ENCODE assay signal across 8 cellular contexts in genomic region chr1:30801826-30802198, GRCh38. TPM values are rescaled to one million over a fixed set of nuclear protein-coding genes. Genes with fewer than 3 reads are reported as not detected.
DNase-seq lines count a peak whose midpoint lies in the region; ATAC-seq, FAIRE-seq and TF ChIP-seq lines count a peak whose summit lies in the region.

No MANE protein-coding gene starts in this region.

- H3K36me3 ChIP-seq in kidney (ENCODE audit: control insufficient read depth in 1 of 2, insufficient read depth in 2 of 2, low read length in 2 of 2), result no peaks in the 10 kb centered on the region

- H3K9ac ChIP-seq in kidney (ENCODE audit: low read length in 2 of 2), result no peak overlapping the region

- DNase-seq in NCI-H1417 (lab: John Stamatoyannopoulos, UW) (peak; percentile 72 to 82 (median 77)), NCI-H1417 treated with DMSO at 0.1 percent for 48 hours (lab: John Stamatoyannopoulos, UW) (no peak), NCI-H2107 treated with DMSO at 0.1 percent for 48 hours (lab: John Stamatoyannopoulos, UW; ENCODE audit: unreplicated experiment) (peak; percentile 52), cardiac fibroblast (ENCODE audit: low read depth in 2 of 2) (peak; percentile 65 to 73), kidney (peak; percentile 91)
- peak; percentile 49 to 84 (median 70) for DNase-seq in activated CD4-positive, CD25-positive, alpha-beta regulatory T cell (lab: John Stamatoyannopoulos, UW)
- DNase-seq in stimulated activated CD4-positive, alpha-beta T cell treated with anti-CD3 and anti-CD28 coated beads, Interleukin-1b, Interleukin-23, amount 100 ng/mL, for 1 hour (ENCODE audit: low read depth in 2 of 2), result peak; percentile 46 to 81

- no peak for FAIRE-seq in kidney (lab: Jason Lieb, UNC)

- no peaks in the 10 kb centered on the region for H3K9me3 ChIP-seq in kidney (ENCODE audit: control insufficient read depth in 1 of 2, low read length in 2 of 2)

- TF ChIP-seq CTCF in cardiac fibroblast (IDR thresholded peaks at IDR 0.05; ENCODE audit: low read depth, low read length) (peak; percentile 96), kidney (IDR thresholded peaks at IDR 0.05; ENCODE audit: borderline replicate concordance, extremely low read depth, insufficient read depth) (peak; percentile 98)

- H3K4me3 ChIP-seq in cardiac fibroblast (replicated peaks in 1 of 2; ENCODE audit: low read depth in 2 of 2, low read length in 2 of 2), result no peak overlapping the region
- H3K4me3 ChIP-seq in kidney (ENCODE audit: low read length in 2 of 2), result no peak overlapping the region

- intact Hi-C loops in kidney (cut with DNase I), result loop anchor here (2.0 kb wide), 1 partner anchor 109 kb away; no protein-coding TSS in a partner anchor

- H3K27ac ChIP-seq in kidney (ENCODE audit: low read depth in 2 of 2, low read length in 2 of 2), result no peak overlapping the region

- ATAC-seq in GM21367 (IDR thresholded peaks at IDR 0.05; ENCODE audit: unreplicated experiment), result no peak

- H3K4me1 ChIP-seq in kidney (ENCODE audit: control insufficient read depth in 1 of 2, insufficient read depth in 1 of 2, low read depth in 1 of 2, low read length in 2 of 2), result peaks cover 0 to 10% of the 10 kb centered on the region in 2 donors

RNA-seq across cellular contexts. Expression of gene LAPTM5, which starts 44.2 kb away (rescaled TPM):
- total RNA-seq in kidney, result 108 TPM
- 23.5 TPM for polyA plus RNA-seq in kidney (ENCODE audit: insufficient read depth, low read depth, low replicate concordance)
